1 cellular context compared by ENCODE assay signal in the genomic region with DNA sequence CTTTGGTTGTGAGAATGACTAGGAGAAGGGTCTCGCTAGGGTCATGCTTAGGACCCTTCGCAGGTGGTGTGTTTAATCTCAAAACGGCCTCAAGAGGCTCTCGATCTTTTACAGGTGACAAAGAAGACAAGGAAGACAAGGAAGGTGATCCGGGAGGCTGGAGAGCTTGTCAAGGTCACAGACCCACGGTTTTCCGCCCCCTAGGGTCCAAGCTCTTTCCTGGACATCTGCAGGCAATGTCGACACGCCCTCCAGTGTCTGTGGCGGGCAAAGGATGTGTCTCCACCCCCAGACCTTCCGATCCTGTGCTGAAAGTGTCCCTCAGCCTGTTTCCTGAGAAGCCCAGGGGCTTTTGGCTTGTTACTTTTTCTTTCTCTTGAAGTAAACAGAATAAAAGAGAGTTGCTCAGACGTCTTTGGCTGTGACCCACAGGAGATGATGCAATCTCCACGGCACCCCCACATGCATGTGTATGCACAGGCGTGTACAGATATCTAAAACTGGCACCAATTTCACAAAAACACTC.
A peak's percentile ranks its signal among the peaks of the same experiment; 100 is the strongest.
TF ChIP-seq lines count a peak whose summit lies in the region.

No MANE protein-coding gene starts in this region.

TF ChIP-seq in HepG2, 621 proteins besides CTCF, POLR2A, EP300 and RAD21 (continued from another document and continues in another):
- no peak for TF ChIP-seq KDM2A (CRISPR knock-in tag; IDR thresholded peaks at IDR 0.05; ENCODE audit: borderline replicate concordance, low read depth)
- TF ChIP-seq KMT2A (CRISPR knock-in tag; IDR thresholded peaks at IDR 0.05), result no peak
- no peak for TF ChIP-seq HNRNPL (IDR thresholded peaks at IDR 0.05; ENCODE audit: low read depth, low read length)
- TF ChIP-seq ISL2 (CRISPR knock-in tag; IDR thresholded peaks at IDR 0.05), result no peak
- TF ChIP-seq HOXA7 (CRISPR knock-in tag; IDR thresholded peaks at IDR 0.05), result no peak
- TF ChIP-seq ZNF777 (CRISPR knock-in tag; IDR thresholded peaks at IDR 0.05), result peak; percentile 43; the same call in 1 of the 2 replicates
- no peak for TF ChIP-seq KLF12 (CRISPR knock-in tag; IDR thresholded peaks at IDR 0.05; ENCODE audit: borderline replicate concordance)
- TF ChIP-seq LCORL (IDR thresholded peaks at IDR 0.05), result no peak
- peak; percentile 61; the same call in 1 of the 2 replicates for TF ChIP-seq LCORL (CRISPR knock-in tag; IDR thresholded peaks at IDR 0.05)
- TF ChIP-seq RFXAP (CRISPR knock-in tag; IDR thresholded peaks at IDR 0.05; ENCODE audit: borderline replicate concordance), result no peak
- TF ChIP-seq GATA4 (IDR thresholded peaks at IDR 0.05; ENCODE audit: borderline replicate concordance, low read depth), result no peak
- TF ChIP-seq THAP11 (CRISPR knock-in tag; IDR thresholded peaks at IDR 0.05), result 0 out of 2 replicates have a peak, but pooled peaks have one; percentile 51
- 0 out of 2 replicates have a peak, but pooled peaks have one; percentile 38 for TF ChIP-seq SPEN (CRISPR knock-in tag; IDR thresholded peaks at IDR 0.05; ENCODE audit: low read depth)
- no peak for TF ChIP-seq SNAPC2 (CRISPR knock-in tag; IDR thresholded peaks at IDR 0.05)
- TF ChIP-seq SMARCE1 (IDR thresholded peaks at IDR 0.05; ENCODE audit: borderline replicate concordance), result no peak
- no peak for TF ChIP-seq ZFY (CRISPR knock-in tag; IDR thresholded peaks at IDR 0.05)
- no peak for TF ChIP-seq MED13 (CRISPR knock-in tag; IDR thresholded peaks at IDR 0.05)
- no peak for TF ChIP-seq STAT5B (CRISPR knock-in tag; IDR thresholded peaks at IDR 0.05)
- TF ChIP-seq SMAD3 (CRISPR knock-in tag; IDR thresholded peaks at IDR 0.05), result peak; percentile 24; the same call in 1 of the 2 replicates
- TF ChIP-seq, protein P1, sequence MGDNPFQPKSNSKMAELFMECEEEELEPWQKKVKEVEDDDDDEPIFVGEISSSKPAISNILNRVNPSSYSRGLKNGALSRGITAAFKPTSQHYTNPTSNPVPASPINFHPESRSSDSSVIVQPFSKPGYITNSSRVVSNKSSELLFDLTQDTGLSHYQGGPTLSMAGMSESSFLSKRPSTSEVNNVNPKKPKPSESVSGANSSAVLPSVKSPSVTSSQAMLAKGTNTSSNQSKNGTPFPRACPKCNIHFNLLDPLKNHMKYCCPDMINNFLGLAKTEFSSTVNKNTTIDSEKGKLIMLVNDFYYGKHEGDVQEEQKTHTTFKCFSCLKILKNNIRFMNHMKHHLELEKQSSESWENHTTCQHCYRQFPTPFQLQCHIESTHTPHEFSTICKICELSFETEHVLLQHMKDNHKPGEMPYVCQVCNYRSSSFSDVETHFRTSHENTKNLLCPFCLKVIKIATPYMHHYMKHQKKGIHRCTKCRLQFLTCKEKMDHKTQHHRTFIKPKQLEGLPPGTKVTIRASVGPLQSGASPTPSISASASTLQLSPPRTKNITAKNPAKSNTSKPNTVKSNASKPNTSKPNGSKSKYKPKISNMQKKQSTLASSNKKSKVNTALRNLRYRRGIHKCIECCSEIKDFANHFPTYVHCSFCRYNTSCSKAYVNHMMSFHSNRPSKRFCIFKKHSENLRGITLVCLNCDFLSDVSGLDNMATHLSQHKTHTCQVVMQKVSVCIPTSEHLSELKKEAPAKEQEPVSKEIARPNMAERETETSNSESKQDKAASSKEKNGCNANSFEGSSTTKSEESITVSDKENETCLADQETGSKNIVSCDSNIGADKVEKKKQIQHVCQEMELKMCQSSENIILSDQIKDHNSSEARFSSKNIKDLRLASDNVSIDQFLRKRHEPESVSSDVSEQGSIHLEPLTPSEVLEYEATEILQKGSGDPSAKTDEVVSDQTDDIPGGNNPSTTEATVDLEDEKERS (CRISPR knock-in tag; IDR thresholded peaks at IDR 0.05), result no peak
- TF ChIP-seq TARDBP (CRISPR knock-in tag; IDR thresholded peaks at IDR 0.05), result peak; percentile 63
- TF ChIP-seq, protein P2, sequence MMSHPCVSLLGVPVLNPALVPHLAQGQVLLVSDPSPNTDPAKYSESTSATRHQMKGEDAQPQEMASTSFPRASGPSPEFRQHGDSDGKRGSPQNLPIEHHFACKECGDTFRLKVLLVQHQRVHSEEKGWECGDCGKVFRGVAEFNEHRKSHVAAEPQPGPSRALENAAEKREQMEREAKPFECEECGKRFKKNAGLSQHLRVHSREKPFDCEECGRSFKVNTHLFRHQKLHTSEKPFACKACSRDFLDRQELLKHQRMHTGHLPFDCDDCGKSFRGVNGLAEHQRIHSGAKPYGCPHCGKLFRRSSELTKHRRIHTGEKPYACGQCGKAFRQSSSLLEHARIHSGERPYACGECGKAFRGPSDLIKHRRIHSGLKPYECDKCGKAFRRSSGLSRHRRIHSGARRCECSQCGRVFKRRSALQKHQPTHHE (CRISPR knock-in tag; IDR thresholded peaks at IDR 0.05; ENCODE audit: borderline replicate concordance), result no peak
- TF ChIP-seq ZSCAN29 (CRISPR knock-in tag; conservative IDR thresholded peaks at IDR 0.05), result no peak
- TF ChIP-seq FOXK2 (IDR thresholded peaks at IDR 0.05), result no peak
- no peak for TF ChIP-seq ZNF737 (CRISPR knock-in tag; IDR thresholded peaks at IDR 0.05; ENCODE audit: borderline replicate concordance)
- TF ChIP-seq ZNF331 (CRISPR knock-in tag; IDR thresholded peaks at IDR 0.05), result peak; percentile 61; the same call in 1 of the 2 replicates
- no peak for TF ChIP-seq TCF12 (IDR thresholded peaks at IDR 0.05)
- TF ChIP-seq TCF12 (CRISPR knock-in tag; IDR thresholded peaks at IDR 0.05), result no peak
- no peak for TF ChIP-seq DNMT3B (CRISPR knock-in tag; conservative IDR thresholded peaks at IDR 0.05)
- TF ChIP-seq SAP130 (CRISPR knock-in tag; IDR thresholded peaks at IDR 0.05; ENCODE audit: low read depth), result peak; percentile 41; the same call in 1 of the 2 replicates
- no peak for TF ChIP-seq DMAP1 (CRISPR knock-in tag; IDR thresholded peaks at IDR 0.05)
- peak; percentile 44 for TF ChIP-seq ZFX (CRISPR knock-in tag; IDR thresholded peaks at IDR 0.05; ENCODE audit: low read depth)
- TF ChIP-seq BHLHE40 (IDR thresholded peaks at IDR 0.05; ENCODE audit: low read length), result 0 out of 2 replicates have a peak, but pooled peaks have one; percentile 23
- TF ChIP-seq, protein P3, sequence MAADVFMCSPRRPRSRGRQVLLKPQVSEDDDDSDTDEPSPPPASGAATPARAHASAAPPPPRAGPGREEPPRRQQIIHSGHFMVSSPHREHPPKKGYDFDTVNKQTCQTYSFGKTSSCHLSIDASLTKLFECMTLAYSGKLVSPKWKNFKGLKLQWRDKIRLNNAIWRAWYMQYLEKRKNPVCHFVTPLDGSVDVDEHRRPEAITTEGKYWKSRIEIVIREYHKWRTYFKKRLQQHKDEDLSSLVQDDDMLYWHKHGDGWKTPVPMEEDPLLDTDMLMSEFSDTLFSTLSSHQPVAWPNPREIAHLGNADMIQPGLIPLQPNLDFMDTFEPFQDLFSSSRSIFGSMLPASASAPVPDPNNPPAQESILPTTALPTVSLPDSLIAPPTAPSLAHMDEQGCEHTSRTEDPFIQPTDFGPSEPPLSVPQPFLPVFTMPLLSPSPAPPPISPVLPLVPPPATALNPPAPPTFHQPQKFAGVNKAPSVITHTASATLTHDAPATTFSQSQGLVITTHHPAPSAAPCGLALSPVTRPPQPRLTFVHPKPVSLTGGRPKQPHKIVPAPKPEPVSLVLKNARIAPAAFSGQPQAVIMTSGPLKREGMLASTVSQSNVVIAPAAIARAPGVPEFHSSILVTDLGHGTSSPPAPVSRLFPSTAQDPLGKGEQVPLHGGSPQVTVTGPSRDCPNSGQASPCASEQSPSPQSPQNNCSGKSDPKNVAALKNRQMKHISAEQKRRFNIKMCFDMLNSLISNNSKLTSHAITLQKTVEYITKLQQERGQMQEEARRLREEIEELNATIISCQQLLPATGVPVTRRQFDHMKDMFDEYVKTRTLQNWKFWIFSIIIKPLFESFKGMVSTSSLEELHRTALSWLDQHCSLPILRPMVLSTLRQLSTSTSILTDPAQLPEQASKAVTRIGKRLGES (CRISPR knock-in tag; IDR thresholded peaks at IDR 0.05; ENCODE audit: borderline replicate concordance), result no peak
- no peak for TF ChIP-seq FOSL1 (CRISPR knock-in tag; IDR thresholded peaks at IDR 0.05; ENCODE audit: borderline replicate concordance)
- TF ChIP-seq, protein P4, sequence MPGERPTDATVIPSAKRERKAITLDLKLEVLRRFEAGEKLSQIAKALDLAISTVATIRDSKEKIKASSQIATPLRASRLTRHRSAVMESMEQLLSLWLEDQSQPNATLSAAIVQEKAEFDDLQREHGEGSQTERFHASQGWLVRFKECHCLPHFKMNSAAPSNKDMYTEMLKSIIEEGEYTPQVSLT (CRISPR knock-in tag; IDR thresholded peaks at IDR 0.05; ENCODE audit: borderline replicate concordance, low read depth), result no peak
- TF ChIP-seq ZNF564 (CRISPR knock-in tag; IDR thresholded peaks at IDR 0.05), result no peak
- TF ChIP-seq, protein P5, sequence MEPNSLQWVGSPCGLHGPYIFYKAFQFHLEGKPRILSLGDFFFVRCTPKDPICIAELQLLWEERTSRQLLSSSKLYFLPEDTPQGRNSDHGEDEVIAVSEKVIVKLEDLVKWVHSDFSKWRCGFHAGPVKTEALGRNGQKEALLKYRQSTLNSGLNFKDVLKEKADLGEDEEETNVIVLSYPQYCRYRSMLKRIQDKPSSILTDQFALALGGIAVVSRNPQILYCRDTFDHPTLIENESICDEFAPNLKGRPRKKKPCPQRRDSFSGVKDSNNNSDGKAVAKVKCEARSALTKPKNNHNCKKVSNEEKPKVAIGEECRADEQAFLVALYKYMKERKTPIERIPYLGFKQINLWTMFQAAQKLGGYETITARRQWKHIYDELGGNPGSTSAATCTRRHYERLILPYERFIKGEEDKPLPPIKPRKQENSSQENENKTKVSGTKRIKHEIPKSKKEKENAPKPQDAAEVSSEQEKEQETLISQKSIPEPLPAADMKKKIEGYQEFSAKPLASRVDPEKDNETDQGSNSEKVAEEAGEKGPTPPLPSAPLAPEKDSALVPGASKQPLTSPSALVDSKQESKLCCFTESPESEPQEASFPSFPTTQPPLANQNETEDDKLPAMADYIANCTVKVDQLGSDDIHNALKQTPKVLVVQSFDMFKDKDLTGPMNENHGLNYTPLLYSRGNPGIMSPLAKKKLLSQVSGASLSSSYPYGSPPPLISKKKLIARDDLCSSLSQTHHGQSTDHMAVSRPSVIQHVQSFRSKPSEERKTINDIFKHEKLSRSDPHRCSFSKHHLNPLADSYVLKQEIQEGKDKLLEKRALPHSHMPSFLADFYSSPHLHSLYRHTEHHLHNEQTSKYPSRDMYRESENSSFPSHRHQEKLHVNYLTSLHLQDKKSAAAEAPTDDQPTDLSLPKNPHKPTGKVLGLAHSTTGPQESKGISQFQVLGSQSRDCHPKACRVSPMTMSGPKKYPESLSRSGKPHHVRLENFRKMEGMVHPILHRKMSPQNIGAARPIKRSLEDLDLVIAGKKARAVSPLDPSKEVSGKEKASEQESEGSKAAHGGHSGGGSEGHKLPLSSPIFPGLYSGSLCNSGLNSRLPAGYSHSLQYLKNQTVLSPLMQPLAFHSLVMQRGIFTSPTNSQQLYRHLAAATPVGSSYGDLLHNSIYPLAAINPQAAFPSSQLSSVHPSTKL (CRISPR knock-in tag; IDR thresholded peaks at IDR 0.05), result peak; percentile 56
- no peak for TF ChIP-seq U2AF2 (IDR thresholded peaks at IDR 0.05; ENCODE audit: low read depth, low read length)
- no peak for TF ChIP-seq GZF1 (CRISPR knock-in tag; IDR thresholded peaks at IDR 0.05)
- TF ChIP-seq, protein P6, sequence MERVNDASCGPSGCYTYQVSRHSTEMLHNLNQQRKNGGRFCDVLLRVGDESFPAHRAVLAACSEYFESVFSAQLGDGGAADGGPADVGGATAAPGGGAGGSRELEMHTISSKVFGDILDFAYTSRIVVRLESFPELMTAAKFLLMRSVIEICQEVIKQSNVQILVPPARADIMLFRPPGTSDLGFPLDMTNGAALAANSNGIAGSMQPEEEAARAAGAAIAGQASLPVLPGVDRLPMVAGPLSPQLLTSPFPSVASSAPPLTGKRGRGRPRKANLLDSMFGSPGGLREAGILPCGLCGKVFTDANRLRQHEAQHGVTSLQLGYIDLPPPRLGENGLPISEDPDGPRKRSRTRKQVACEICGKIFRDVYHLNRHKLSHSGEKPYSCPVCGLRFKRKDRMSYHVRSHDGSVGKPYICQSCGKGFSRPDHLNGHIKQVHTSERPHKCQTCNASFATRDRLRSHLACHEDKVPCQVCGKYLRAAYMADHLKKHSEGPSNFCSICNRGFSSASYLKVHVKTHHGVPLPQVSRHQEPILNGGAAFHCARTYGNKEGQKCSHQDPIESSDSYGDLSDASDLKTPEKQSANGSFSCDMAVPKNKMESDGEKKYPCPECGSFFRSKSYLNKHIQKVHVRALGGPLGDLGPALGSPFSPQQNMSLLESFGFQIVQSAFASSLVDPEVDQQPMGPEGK (CRISPR knock-in tag; IDR thresholded peaks at IDR 0.05), result peak; percentile 62
- no peak for TF ChIP-seq MEF2D (CRISPR knock-in tag; IDR thresholded peaks at IDR 0.05)
- no peak for TF ChIP-seq RBAK (CRISPR knock-in tag; IDR thresholded peaks at IDR 0.05)
- no peak for TF ChIP-seq ZNF761 (CRISPR knock-in tag; conservative IDR thresholded peaks at IDR 0.05)
- no peak for TF ChIP-seq SATB2 (CRISPR knock-in tag; IDR thresholded peaks at IDR 0.05)
- TF ChIP-seq, protein P7, sequence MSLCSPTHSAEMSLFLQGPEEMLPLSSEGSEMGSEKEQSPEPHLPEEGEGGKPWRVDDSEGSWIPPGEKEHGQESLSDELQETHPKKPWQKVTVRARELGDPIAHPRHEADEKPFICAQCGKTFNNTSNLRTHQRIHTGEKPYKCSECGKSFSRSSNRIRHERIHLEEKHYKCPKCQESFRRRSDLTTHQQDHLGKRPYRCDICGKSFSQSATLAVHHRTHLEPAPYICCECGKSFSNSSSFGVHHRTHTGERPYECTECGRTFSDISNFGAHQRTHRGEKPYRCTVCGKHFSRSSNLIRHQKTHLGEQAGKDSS (CRISPR knock-in tag; IDR thresholded peaks at IDR 0.05; ENCODE audit: borderline replicate concordance, low read depth), result no peak
- TF ChIP-seq ZNF205 (CRISPR knock-in tag; IDR thresholded peaks at IDR 0.05), result 0 out of 2 replicates have a peak, but pooled peaks have one; percentile 69
- TF ChIP-seq RAD51 (IDR thresholded peaks at IDR 0.05; ENCODE audit: borderline replicate concordance), result no peak
- peak; percentile 39 for TF ChIP-seq HNF4A (CRISPR knock-in tag; IDR thresholded peaks at IDR 0.05)
- TF ChIP-seq FOXA3 (CRISPR knock-in tag; IDR thresholded peaks at IDR 0.05), result no peak
- TF ChIP-seq, protein P8, sequence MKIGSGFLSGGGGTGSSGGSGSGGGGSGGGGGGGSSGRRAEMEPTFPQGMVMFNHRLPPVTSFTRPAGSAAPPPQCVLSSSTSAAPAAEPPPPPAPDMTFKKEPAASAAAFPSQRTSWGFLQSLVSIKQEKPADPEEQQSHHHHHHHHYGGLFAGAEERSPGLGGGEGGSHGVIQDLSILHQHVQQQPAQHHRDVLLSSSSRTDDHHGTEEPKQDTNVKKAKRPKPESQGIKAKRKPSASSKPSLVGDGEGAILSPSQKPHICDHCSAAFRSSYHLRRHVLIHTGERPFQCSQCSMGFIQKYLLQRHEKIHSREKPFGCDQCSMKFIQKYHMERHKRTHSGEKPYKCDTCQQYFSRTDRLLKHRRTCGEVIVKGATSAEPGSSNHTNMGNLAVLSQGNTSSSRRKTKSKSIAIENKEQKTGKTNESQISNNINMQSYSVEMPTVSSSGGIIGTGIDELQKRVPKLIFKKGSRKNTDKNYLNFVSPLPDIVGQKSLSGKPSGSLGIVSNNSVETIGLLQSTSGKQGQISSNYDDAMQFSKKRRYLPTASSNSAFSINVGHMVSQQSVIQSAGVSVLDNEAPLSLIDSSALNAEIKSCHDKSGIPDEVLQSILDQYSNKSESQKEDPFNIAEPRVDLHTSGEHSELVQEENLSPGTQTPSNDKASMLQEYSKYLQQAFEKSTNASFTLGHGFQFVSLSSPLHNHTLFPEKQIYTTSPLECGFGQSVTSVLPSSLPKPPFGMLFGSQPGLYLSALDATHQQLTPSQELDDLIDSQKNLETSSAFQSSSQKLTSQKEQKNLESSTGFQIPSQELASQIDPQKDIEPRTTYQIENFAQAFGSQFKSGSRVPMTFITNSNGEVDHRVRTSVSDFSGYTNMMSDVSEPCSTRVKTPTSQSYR (CRISPR knock-in tag; IDR thresholded peaks at IDR 0.05; ENCODE audit: borderline replicate concordance), result 0 out of 2 replicates have a peak, but pooled peaks have one; percentile 13
- peak; percentile 44; the same call in 1 of the 2 replicates for TF ChIP-seq RXRB (CRISPR knock-in tag; IDR thresholded peaks at IDR 0.05; ENCODE audit: borderline replicate concordance)
